Comparison of ENCODE assay signal across 8 cellular contexts in the genomic region with DNA sequence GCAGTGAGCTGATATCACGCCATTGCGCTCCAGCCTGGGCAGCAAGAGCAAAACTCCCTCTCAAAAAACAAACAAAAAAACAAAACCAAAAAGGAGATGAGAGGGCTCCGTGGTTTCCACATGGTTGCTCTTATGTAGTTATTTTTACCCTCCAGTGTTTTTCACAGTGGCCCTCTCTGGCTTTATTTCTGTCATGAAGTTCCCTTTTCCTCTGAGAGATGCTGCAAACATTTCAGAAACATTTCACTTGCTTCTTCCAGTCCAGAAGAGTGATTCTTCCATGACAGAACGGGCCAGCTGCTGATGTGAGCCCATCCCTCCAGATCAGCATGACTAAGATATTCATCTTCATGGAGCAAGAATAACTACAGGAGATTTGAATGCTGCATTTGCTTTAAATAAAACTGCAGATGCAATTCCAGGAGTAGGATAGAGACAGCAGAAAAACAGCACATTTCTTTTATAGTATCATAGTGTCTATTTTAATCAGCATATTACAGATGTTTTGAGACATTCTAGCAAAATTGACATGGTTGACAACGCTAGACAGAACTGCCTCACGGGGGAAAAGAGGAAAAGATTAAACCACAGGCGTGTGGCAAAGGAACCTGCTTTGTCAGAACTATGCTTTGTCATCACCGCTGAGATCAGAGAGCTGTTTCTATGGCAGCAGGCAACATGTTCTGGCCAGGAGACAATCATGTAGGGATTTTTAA. TPM values are rescaled to one million over a fixed set of nuclear protein-coding genes. Genes with fewer than 3 reads are reported as not detected.
DNase-seq lines count a peak whose midpoint lies in the region; ATAC-seq and TF ChIP-seq lines count a peak whose summit lies in the region.

No MANE protein-coding gene starts in this region.

- H3K4me1 Mint-ChIP-seq in neural crest cell (peaks cover 47% of the 10 kb centered on the region), immature natural killer cell (peaks cover 0 to 5% of the 10 kb centered on the region in 2 donors)

- H3K27ac Mint-ChIP-seq in neural crest cell (ENCODE audit: unreplicated experiment), result peak overlapping the region; percentile 1
- no peak overlapping the region for H3K27ac Mint-ChIP-seq in immature natural killer cell

- no peak overlapping the region for H3K27ac ChIP-seq in WERI-Rb-1

- H3K36me3 Mint-ChIP-seq in neural crest cell (ENCODE audit: low read depth), result no peaks in the 10 kb centered on the region
- no peaks in the 10 kb centered on the region for H3K36me3 Mint-ChIP-seq in immature natural killer cell

- peak; percentile 90 for ATAC-seq in GM18907 (IDR thresholded peaks at IDR 0.05; ENCODE audit: unreplicated experiment)
- peak; percentile 93 for ATAC-seq in HG03066 (IDR thresholded peaks at IDR 0.05; ENCODE audit: low read depth, unreplicated experiment)

- TF ChIP-seq CTCF in astrocyte of the spinal cord (IDR thresholded peaks at IDR 0.05; ENCODE audit: low read depth, low read length) (no peak), neural crest cell (conservative IDR thresholded peaks at IDR 0.05) (no peak), WERI-Rb-1 (IDR thresholded peaks at IDR 0.05; ENCODE audit: low read depth, low read length) (no peak)

- H3K4me3 Mint-ChIP-seq in neural crest cell, result no peak overlapping the region
- no peak overlapping the region for H3K4me3 Mint-ChIP-seq in immature natural killer cell

- H3K27me3 Mint-ChIP-seq in neural crest cell (ENCODE audit: low read depth) (no peaks in the 10 kb centered on the region), immature natural killer cell (ENCODE audit: low read depth in 3 of 3) (peaks cover 2 to 21% (median 6%) of the 10 kb centered on the region in 3 donors)

- no peak overlapping the region for H3K4me3 ChIP-seq in astrocyte of the spinal cord (ENCODE audit: low read depth, low read length)
- no peak overlapping the region for H3K4me3 ChIP-seq in WERI-Rb-1 (ENCODE audit: low read depth, low read length)

- no peaks in the 10 kb centered on the region for H3K36me3 ChIP-seq in WERI-Rb-1

- DNase-seq in COR-L47 (lab: John Stamatoyannopoulos, UW), result peak; percentile 32
- peak; percentile 57 for DNase-seq in NCI-H345 (lab: John Stamatoyannopoulos, UW)
- DNase-seq in astrocyte of the spinal cord (ENCODE audit: low read depth, low spot score), result peak; percentile 83
- DNase-seq in neural crest cell (ENCODE audit: low read depth, low spot score), result no peak
- no peak for DNase-seq in immature natural killer cell
- no peak for DNase-seq in WERI-Rb-1

- no peaks in the 10 kb centered on the region for H3K9me3 ChIP-seq in WERI-Rb-1 (ENCODE audit: severe bottlenecking)

- in situ Hi-C loops in astrocyte of the spinal cord (cut with HindIII; ENCODE audit: low sequenced_read_pairs), result no loop called here

- H3K27me3 ChIP-seq in WERI-Rb-1 (ENCODE audit: insufficient read depth, low read depth, severe bottlenecking), result no peaks in the 10 kb centered on the region

- no peaks in the 10 kb centered on the region for H3K9me3 Mint-ChIP-seq in neural crest cell
- peaks cover 0 to 9% (median 0%) of the 10 kb centered on the region in 6 donors for H3K9me3 Mint-ChIP-seq in immature natural killer cell

RNA-seq across cellular contexts. Expression of gene NRCAM, which starts 40.3 kb away (rescaled TPM):
- 33.2 and 35.0 TPM in 2 replicates for total RNA-seq in neural crest cell
- not detected for polyA plus RNA-seq in immature natural killer cell

Comparison
In these comparisons a context has a peak if more than half of its experiments do, and no peak if none do; other contexts are left out.
1. DNase-seq: peak in COR-L47 (single experiment), NCI-H345 (single experiment) and astrocyte of the spinal cord (single experiment); none in neural crest cell (single experiment), immature natural killer cell (0 of 3) and WERI-Rb-1 (single experiment).